Comparison of ENCODE assay signal across 9 cellular contexts in the genomic region with DNA sequence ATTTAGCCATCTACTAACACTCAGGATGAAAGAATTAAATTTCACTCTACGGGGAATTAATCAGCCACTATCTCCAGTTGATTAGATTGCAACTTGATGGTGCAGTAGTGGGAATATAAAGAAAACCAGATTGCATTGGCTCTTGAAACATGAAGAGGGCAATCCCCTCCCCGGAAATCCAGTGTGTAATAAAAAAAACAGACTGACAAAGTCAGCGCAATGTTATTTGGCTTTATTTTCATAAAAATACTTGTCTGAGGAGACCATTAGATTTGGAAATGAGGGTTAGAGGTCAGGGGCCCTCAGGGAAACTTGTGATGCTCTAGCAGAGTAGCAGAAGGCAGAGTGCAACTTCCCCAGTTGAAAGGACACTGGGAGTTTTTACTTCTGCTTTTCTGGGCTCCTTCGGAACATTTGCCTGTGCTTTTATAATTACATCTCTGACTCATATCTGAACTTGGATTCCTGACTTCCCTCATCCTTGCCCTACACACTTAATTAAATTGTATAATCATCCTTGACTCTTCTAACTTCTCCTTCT.
DNase-seq lines count a peak whose midpoint lies in the region; ATAC-seq and TF ChIP-seq lines count a peak whose summit lies in the region.
"Had no signal": no experiment of that assay in that cellular context is flagged by ENCODE, and none has a peak within 500 bp of the region (broad histone marks: within the 10 kb centered on the region; RNA-seq: fewer than 3 reads in every experiment).

No MANE protein-coding gene starts in this region.

- intact Hi-C loops in Right ventricle myocardium inferior (cut with DNase I) = no loop called here
- intact Hi-C loops in cardiac septum (cut with DNase I) = no loop called here
- intact Hi-C loops in lower lobe of right lung (cut with DNase I) = no loop called here
- intact Hi-C loops in aorta (cut with DNase I) = no loop called here

- H3K36me3 ChIP-seq in lower lobe of right lung (no peaks in the 10 kb centered on the region), aorta (ENCODE audit: control insufficient read depth in 1 of 2, insufficient read depth in 2 of 2, low read length in 1 of 2) (no peaks in the 10 kb centered on the region)

- H3K4me3 Mint-ChIP-seq in activated naive CD8-positive, alpha-beta T cell treated with anti-CD3 and anti-CD28 coated beads, Interleukin-2, amount 50 U/mL, for 24 hours = no peak overlapping the region

- 1% methylated on average over 4 of the region's 4 CpGs for WGBS in aorta, 2 donors

- H3K36me3 Mint-ChIP-seq in activated naive CD8-positive, alpha-beta T cell treated with anti-CD3 and anti-CD28 coated beads, Interleukin-2, amount 50 U/mL, for 24 hours (ENCODE audit: low read depth) = no peaks in the 10 kb centered on the region

- H3K9me3 Mint-ChIP-seq in activated naive CD8-positive, alpha-beta T cell treated with anti-CD3 and anti-CD28 coated beads, Interleukin-2, amount 50 U/mL, for 24 hours = peaks cover 3% of the 10 kb centered on the region

- ATAC-seq in Right ventricle myocardium inferior (peak; percentile 93), lower lobe of right lung (peak; percentile 92 to 95), aorta (ENCODE audit: low FRiP score) (peak; percentile 87), GM21825 (IDR thresholded peaks at IDR 0.05; ENCODE audit: unreplicated experiment) (no peak)
- ATAC-seq in activated naive CD8-positive, alpha-beta T cell treated with anti-CD3 and anti-CD28 coated beads, Interleukin-2, amount 50 U/mL, for 24 hours = no peak
- ATAC-seq: A549 had no signal

- no peaks in the 10 kb centered on the region for H3K9me3 ChIP-seq in lower lobe of right lung
- H3K9me3 ChIP-seq in aorta (ENCODE audit: control insufficient read depth, low read length) = no peaks in the 10 kb centered on the region
- H3K9me3 ChIP-seq: A549 had no signal

- peaks cover 2% of the 10 kb centered on the region for H3K27me3 Mint-ChIP-seq in activated naive CD8-positive, alpha-beta T cell treated with anti-CD3 and anti-CD28 coated beads, Interleukin-2, amount 50 U/mL, for 24 hours

- H3K4me1 ChIP-seq in lower lobe of right lung (peaks cover 11% of the 10 kb centered on the region), aorta (ENCODE audit: control insufficient read depth in 1 of 2, insufficient read depth in 2 of 2, low read length in 2 of 2) (peaks cover 0 to 4% of the 10 kb centered on the region in 2 donors)
- H3K4me1 ChIP-seq: A549 had no signal

- no peak for DNase-seq in Right ventricle myocardium inferior (ENCODE audit: missing footprints)
- DNase-seq in cardiac septum (ENCODE audit: low spot score) = no peak
- peak; percentile 79 for DNase-seq in amniotic epithelial cell (ENCODE audit: low read depth)
- DNase-seq in lower lobe of right lung = no peak
- peak in 1 of 2 donors; percentile 62 for DNase-seq in aorta
- no peak for DNase-seq in activated naive CD8-positive, alpha-beta T cell treated with anti-CD3 and anti-CD28 coated beads, Interleukin-2, amount 50 U/mL, for 24 hours
- no peak for DNase-seq in stimulated activated CD4-positive, alpha-beta T cell treated with anti-CD3 and anti-CD28 coated beads, Interleukin-4, amount 100 ng/mL, for 24 hours

- H3K27me3 ChIP-seq in lower lobe of right lung (ENCODE audit: low read depth) = no peaks in the 10 kb centered on the region
- H3K27me3 ChIP-seq in aorta (ENCODE audit: control insufficient read depth in 1 of 2, insufficient read depth in 2 of 2, low read length in 1 of 2) = no peaks in the 10 kb centered on the region

- H3K27ac ChIP-seq in lower lobe of right lung (peak overlapping the region; percentile 70), aorta (ENCODE audit: low read depth in 1 of 2, low read length in 2 of 2) (no peak overlapping the region)
- H3K27ac ChIP-seq: A549 had no signal

- H3K4me1 Mint-ChIP-seq in activated naive CD8-positive, alpha-beta T cell treated with anti-CD3 and anti-CD28 coated beads, Interleukin-2, amount 50 U/mL, for 24 hours = no peaks in the 10 kb centered on the region

- no peak overlapping the region for H3K27ac Mint-ChIP-seq in activated naive CD8-positive, alpha-beta T cell treated with anti-CD3 and anti-CD28 coated beads, Interleukin-2, amount 50 U/mL, for 24 hours

- TF ChIP-seq CTCF in lower lobe of right lung (IDR thresholded peaks at IDR 0.05) = no peak

- H3K4me3 ChIP-seq in lower lobe of right lung = no peak overlapping the region
- H3K4me3 ChIP-seq in aorta (ENCODE audit: low read length in 2 of 2) = no peak overlapping the region
- H3K4me3 ChIP-seq: A549 had no signal

Comparison
In these comparisons a context has a peak if more than half of its experiments do, and no peak if none do; other contexts are left out.
1. ATAC-seq: peak in Right ventricle myocardium inferior (single experiment), lower lobe of right lung (2 of 2) and aorta (single experiment); none in activated naive CD8-positive, alpha-beta T cell treated with anti-CD3 and anti-CD28 coated beads, Interleukin-2, amount 50 U/mL, for 24 hours (single experiment) and GM21825 (single experiment).